8 cellular contexts compared by ENCODE assay signal in genomic region chr6:37137201-37137880, GRCh38. TPM values are rescaled to one million over a fixed set of nuclear protein-coding genes. Genes with fewer than 3 reads are reported as not detected.
DNase-seq lines count a peak whose midpoint lies in the region; ATAC-seq and TF ChIP-seq lines count a peak whose summit lies in the region.

No MANE protein-coding gene starts in this region.

- no peak for ATAC-seq in GM19452 (IDR thresholded peaks at IDR 0.05; ENCODE audit: unreplicated experiment)

- H3K36me3 ChIP-seq in Peyer's patch (no peaks in the 10 kb centered on the region), breast epithelium (no peaks in the 10 kb centered on the region), kidney epithelial cell (ENCODE audit: control insufficient read depth, insufficient read depth, low read length) (no peaks in the 10 kb centered on the region)

- H3K9me3 ChIP-seq in Peyer's patch (no peaks in the 10 kb centered on the region), breast epithelium (no peaks in the 10 kb centered on the region)

- peak overlapping the region in 3 of 4 donors; percentile 1 to 85 (median 62) for H3K27ac ChIP-seq in Peyer's patch
- H3K27ac ChIP-seq in breast epithelium: peak overlapping the region; percentile 16 to 79
- no peak overlapping the region for H3K27ac ChIP-seq in caudate nucleus (ENCODE audit: low read depth, low read length)

- peak overlapping the region; percentile 33 for H3K4me3 ChIP-seq in GM12865 (ENCODE audit: low read depth, low read length)
- H3K4me3 ChIP-seq in Peyer's patch: no peak overlapping the region
- H3K4me3 ChIP-seq in breast epithelium: peak overlapping the region in 1 of 3 donors; percentile 8
- H3K4me3 ChIP-seq in kidney epithelial cell (ENCODE audit: low read depth, low read length): peak overlapping the region; percentile 11

- H3K4me1 ChIP-seq in Peyer's patch: peaks cover 0 to 51% (median 3%) of the 10 kb centered on the region in 4 donors
- H3K4me1 ChIP-seq in breast epithelium: no peaks in the 10 kb centered on the region

- TF ChIP-seq CTCF in GM12865 (IDR thresholded peaks at IDR 0.05; ENCODE audit: insufficient read depth, low read depth, low read length, missing control alignments) (no peak), Peyer's patch (IDR thresholded peaks at IDR 0.05) (no peak), breast epithelium (IDR thresholded peaks at IDR 0.05) (no peak), kidney epithelial cell (IDR thresholded peaks at IDR 0.05; ENCODE audit: insufficient read depth, low read length, poor library complexity, severe bottlenecking) (no peak)

- intact Hi-C loops in breast epithelium (cut with DNase I; ENCODE audit: low total_unique reads): no loop called here

- TF ChIP-seq POLR2A in Peyer's patch (IDR thresholded peaks at IDR 0.05) (no peak), breast epithelium (IDR thresholded peaks at IDR 0.05) (no peak)

- H3K27me3 ChIP-seq in Peyer's patch (no peaks in the 10 kb centered on the region), breast epithelium (no peaks in the 10 kb centered on the region), kidney epithelial cell (ENCODE audit: control insufficient read depth, insufficient read depth, low read length) (no peaks in the 10 kb centered on the region)

- peak; percentile 74 for DNase-seq in GM12865 (ENCODE audit: low read depth)
- no peak for DNase-seq in Peyer's patch
- DNase-seq in breast epithelium (ENCODE audit: low spot score in 2 of 2): no peak
- peak; percentile 99 for DNase-seq in kidney epithelial cell (ENCODE audit: low read depth)
- peak; percentile 11 to 42 for DNase-seq in stimulated activated CD8-positive, alpha-beta memory T cell treated with anti-CD3 and anti-CD28 coated beads, Interleukin-7, amount 100 ng/mL, for 48 hours (ENCODE audit: extremely low read depth in 1 of 2, low read depth in 1 of 2)
- DNase-seq in caudate nucleus (lab: John Stamatoyannopoulos, UW): no peak
- no peak for DNase-seq in UCSD-AML1 (lab: John Stamatoyannopoulos, UW; ENCODE audit: unreplicated experiment)

RNA-seq across cellular contexts. Expression of gene PIM1, which starts 32.6 kb away (rescaled TPM):
- total RNA-seq in Peyer's patch: 10 to 100 TPM; 36.6 to 78.4 (median 49.2) TPM
- total RNA-seq in breast epithelium: 10 to 100 TPM; 17.4 to 56.0 (median 31.6) TPM
- total RNA-seq in kidney epithelial cell: 18.2 and 19.5 TPM in 2 replicates

Comparison
In these comparisons a context has a peak if more than half of its experiments do, and no peak if none do; other contexts are left out.
1. DNase-seq: peak in GM12865 (single experiment), kidney epithelial cell (single experiment) and stimulated activated CD8-positive, alpha-beta memory T cell treated with anti-CD3 and anti-CD28 coated beads, Interleukin-7, amount 100 ng/mL, for 48 hours (2 of 2); none in Peyer's patch (0 of 3), breast epithelium (0 of 2), caudate nucleus (0 of 61) and UCSD-AML1 (single experiment).
2. H3K4me3 ChIP-seq: peak in GM12865 (single experiment) and kidney epithelial cell (single experiment); none in Peyer's patch (0 of 4).